In genomic region chr11:65558785-65559509, GRCh38 we compare ENCODE assay signal across 8 cellular contexts.
DNase-seq lines count a peak whose midpoint lies in the region; ATAC-seq and TF ChIP-seq lines count a peak whose summit lies in the region.

No MANE protein-coding gene starts in this region.

- no peak overlapping the region for H3K9ac ChIP-seq in parathyroid adenoma

- peak overlapping the region; percentile 53 to 62 for H3K4me3 ChIP-seq in foreskin fibroblast (ENCODE audit: low read depth in 1 of 2, low read length in 2 of 2)
- peak overlapping the region; percentile 40 for H3K4me3 ChIP-seq in parathyroid adenoma (ENCODE audit: low read depth, low read length)

- peak overlapping the region; percentile 77 for H2AFZ ChIP-seq in parathyroid adenoma

- H3K9me3 ChIP-seq in parathyroid adenoma (ENCODE audit: control insufficient read depth, low read length) = no peaks in the 10 kb centered on the region

- peaks cover 21% of the 10 kb centered on the region for H3K4me1 ChIP-seq in parathyroid adenoma

- peak overlapping the region; percentile 62 for H3K4me2 ChIP-seq in parathyroid adenoma (ENCODE audit: low read length)

- H3K36me3 ChIP-seq in parathyroid adenoma (ENCODE audit: control insufficient read depth, insufficient read depth, low read length) = no peaks in the 10 kb centered on the region

- no peak for ATAC-seq in HG03354 (IDR thresholded peaks at IDR 0.05; ENCODE audit: poor library complexity, severe bottlenecking, unreplicated experiment)

- peaks cover 9% of the 10 kb centered on the region for H3K79me2 ChIP-seq in parathyroid adenoma

- H3K27ac ChIP-seq in VCaP = peak overlapping the region; percentile 98
- H3K27ac ChIP-seq in parathyroid adenoma = peak overlapping the region; percentile 87

- TF ChIP-seq CTCF in VCaP (conservative IDR thresholded peaks at IDR 0.05) (no peak), foreskin fibroblast (IDR thresholded peaks at IDR 0.05; ENCODE audit: low read depth, low read length) (no peak), parathyroid adenoma (IDR thresholded peaks at IDR 0.05) (no peak)

- H3K27me3 ChIP-seq in parathyroid adenoma (ENCODE audit: control insufficient read depth, insufficient read depth, low read length) = no peaks in the 10 kb centered on the region

- DNase-seq in EH (ENCODE audit: low read depth) = peak; percentile 43
- peak in 1 of 2 donors; percentile 62 for DNase-seq in foreskin fibroblast
- no peak for DNase-seq in NCI-H526 treated with DMSO at 0.1 percent for 48 hours (lab: John Stamatoyannopoulos, UW)
- DNase-seq in NCI-H526 (lab: John Stamatoyannopoulos, UW) = no peak
- no peak for DNase-seq in NCI-H2227 treated with DMSO at 0.1 percent for 48 hours (lab: John Stamatoyannopoulos, UW)
